34 cellular contexts compared by ENCODE assay signal in the genomic region with DNA sequence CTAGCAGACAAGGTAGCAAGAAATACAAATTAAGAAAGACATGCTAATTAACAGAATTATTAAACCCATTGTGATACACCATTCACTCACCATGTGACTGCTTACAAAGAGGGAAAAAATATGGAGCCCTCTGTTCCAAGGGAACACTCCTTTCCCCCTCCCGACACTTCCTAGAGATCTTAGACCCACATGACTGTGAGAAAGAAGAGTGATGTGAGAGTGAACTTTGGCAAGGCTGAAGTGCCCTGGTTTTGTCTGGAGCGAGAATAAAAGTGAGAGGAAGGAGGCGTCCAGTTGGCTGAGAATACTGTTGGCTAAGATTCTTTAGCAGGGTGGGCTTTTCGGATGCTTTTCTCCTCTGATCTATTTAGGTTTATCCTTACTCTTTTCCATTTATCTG. TPM values are rescaled to one million over a fixed set of nuclear protein-coding genes. Genes with fewer than 3 reads are reported as not detected.
"Had no signal": no experiment of that assay in that cellular context is flagged by ENCODE, and none has a peak within 500 bp of the region (broad histone marks: within the 10 kb centered on the region; RNA-seq: fewer than 3 reads in every experiment).

No MANE protein-coding gene starts in this region.

- H3K9me3 ChIP-seq: ascending aorta, breast epithelium, colonic mucosa, gastrocnemius medialis, heart left ventricle had no signal

- H3K36me3 ChIP-seq: ascending aorta, breast epithelium, cardiac muscle cell, colonic mucosa, gastrocnemius medialis, heart left ventricle had no signal

- H3K4me3 ChIP-seq: ascending aorta, breast epithelium, cardiac muscle cell, colonic mucosa, dorsolateral prefrontal cortex, gastrocnemius medialis, heart left ventricle had no signal

- H3K4me1 ChIP-seq: ascending aorta, breast epithelium, colonic mucosa, gastrocnemius medialis, heart left ventricle had no signal

- DNase-seq: activated CD4-positive, alpha-beta memory T cell treated with anti-CD3 and anti-CD28 coated beads for 36 hours; activated CD4-positive, alpha-beta T cell treated with anti-CD3 and anti-CD28 coated beads for 36 hours; activated CD4-positive, alpha-beta T cell treated with anti-CD3 and anti-CD28 coated beads, Interleukin-2, amount 10 ng/mL, durations not matched to agents 24 days and 14 days; activated CD4-positive, CD25-positive, alpha-beta regulatory T cell; activated CD4-positive, CD25-positive, alpha-beta regulatory T cell treated with anti-CD3 and anti-CD28 coated beads, Interleukin-2, amount 50 U/mL, for 72 hours; activated CD8-positive, alpha-beta memory T cell treated with anti-CD3 and anti-CD28 coated beads, Interleukin-2, amount 10 ng/mL, durations not matched to agents 7 days and 5 days; activated CD8-positive, alpha-beta memory T cell treated with anti-CD3 and anti-CD28 coated beads, Interleukin-2, amount 50 U/mL, for 4 hours; activated CD8-positive, alpha-beta T cell treated with anti-CD3 and anti-CD28 coated beads, Interleukin-2, amount 10 ng/mL, durations not matched to agents 7 days and 5 days; activated effector memory CD4-positive, alpha-beta T cell treated with anti-CD3 and anti-CD28 coated beads, Interleukin-2, amount 50 U/mL, for 16 hours; activated naive CD4-positive, alpha-beta T cell treated with anti-CD3 and anti-CD28 coated beads for 36 hours; activated naive CD8-positive, alpha-beta T cell treated with anti-CD3 and anti-CD28 coated beads for 36 hours; activated naive CD8-positive, alpha-beta T cell treated with anti-CD3 and anti-CD28 coated beads, Interleukin-2, amount 50 U/mL, for 24 hours; activated T-cell treated with anti-CD3 and anti-CD28 coated beads, Interleukin-2, amount 50 U/mL, for 1 hour; activated T-cell treated with anti-CD3 and anti-CD28 coated beads, Interleukin-2, amount 50 U/mL, for 48 hours; central memory CD4-positive, alpha-beta T cell; cerebellar nuclear complex; colonic mucosa; dorsolateral prefrontal cortex; effector memory CD4-positive, alpha-beta T cell; endodermal cell; foreskin fibroblast; gastrocnemius medialis; glutamatergic neuron; heart left ventricle; T-helper 1 cell; T-helper 17 cell; T1000 had no signal

- ATAC-seq: activated CD4-positive, alpha-beta T cell treated with anti-CD3 and anti-CD28 coated beads for 36 hours; activated CD8-positive, alpha-beta memory T cell treated with anti-CD3 and anti-CD28 coated beads, Interleukin-2, amount 10 ng/mL, durations not matched to agents 7 days and 5 days; activated CD8-positive, alpha-beta T cell treated with anti-CD3 and anti-CD28 coated beads, Interleukin-2, amount 10 ng/mL, durations not matched to agents 7 days and 5 days; activated naive CD8-positive, alpha-beta T cell treated with anti-CD3 and anti-CD28 coated beads, Interleukin-2, amount 50 U/mL, for 24 hours; esophagus mucosa; gastrocnemius medialis; heart left ventricle; T-helper 17 cell had no signal

- H3K27me3 ChIP-seq: ascending aorta, breast epithelium, cardiac muscle cell, colonic mucosa, gastrocnemius medialis had no signal

RNA-seq across cellular contexts. Expression of gene CHL1, which starts 14.1 kb away (rescaled TPM):
- total RNA-seq: activated CD4-positive, alpha-beta memory T cell treated with anti-CD3 and anti-CD28 coated beads for 36 hours; activated CD4-positive, alpha-beta T cell treated with anti-CD3 and anti-CD28 coated beads for 36 hours; activated CD4-positive, alpha-beta T cell treated with anti-CD3 and anti-CD28 coated beads, Interleukin-2, amount 10 ng/mL, durations not matched to agents 24 days and 14 days; activated CD8-positive, alpha-beta memory T cell treated with anti-CD3 and anti-CD28 coated beads for 36 hours; activated CD8-positive, alpha-beta memory T cell treated with anti-CD3 and anti-CD28 coated beads, Interleukin-2, amount 10 ng/mL, durations not matched to agents 7 days and 5 days; activated CD8-positive, alpha-beta T cell treated with anti-CD3 and anti-CD28 coated beads, Interleukin-2, amount 10 ng/mL, durations not matched to agents 7 days and 5 days; activated naive CD4-positive, alpha-beta T cell treated with anti-CD3 and anti-CD28 coated beads for 36 hours; activated naive CD8-positive, alpha-beta T cell treated with anti-CD3 and anti-CD28 coated beads for 36 hours; activated T-helper 1 cell treated with anti-CD3 and anti-CD28 coated beads, Interleukin-12 subunit alpha, Interleukin-12 subunit beta, Interleukin-2, Interleukin-4 antibody, amounts not matched to agents 30 ng/mL and 10 ng/mL and 1 ng/mL, durations not matched to agents 14 hours and 24 hours and 36 hours; activated T-helper 2 cell treated with anti-CD3 and anti-CD28 coated beads, Interferon-gamma antibody, Interleukin-2, Interleukin-4, amounts not matched to agents 10 μg/mL and 5 μg/mL and 100 μg/mL, durations not matched to agents 14 hours and 24 hours and 36 hours had no signal
- polyA plus RNA-seq: cardiac muscle cell had no signal
